In the genomic region with DNA sequence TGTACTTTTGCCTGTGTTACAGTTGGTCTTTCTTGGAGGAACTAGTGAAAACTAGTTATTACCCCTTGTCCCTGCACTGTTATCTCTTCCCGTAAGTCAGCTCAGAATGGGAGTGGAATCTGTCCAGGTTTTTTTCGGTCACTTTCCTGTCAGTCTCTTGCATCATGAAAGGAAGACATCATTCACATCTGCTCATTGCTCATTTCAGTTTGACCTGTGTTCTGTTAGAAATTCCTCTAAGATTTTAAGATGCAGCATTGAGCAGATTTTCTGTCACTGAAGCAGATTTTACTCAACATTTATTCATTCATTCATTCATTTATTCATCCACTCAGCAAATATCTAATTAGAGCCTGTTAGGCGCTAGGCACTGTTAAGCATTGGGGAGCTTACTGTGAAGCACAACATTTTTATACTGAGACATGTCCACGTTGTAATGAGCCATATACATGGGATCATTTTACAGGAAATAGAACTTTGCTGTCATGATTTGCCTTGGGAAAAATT, we compare ENCODE assay signal across 13 cellular contexts. TPM values are rescaled to one million over a fixed set of nuclear protein-coding genes. Genes with fewer than 3 reads are reported as not detected.
DNase-seq lines count a peak whose midpoint lies in the region; ATAC-seq and TF ChIP-seq lines count a peak whose summit lies in the region.
"Had no signal": no experiment of that assay in that cellular context is flagged by ENCODE, and none has a peak within 500 bp of the region (broad histone marks: within the 10 kb centered on the region; RNA-seq: fewer than 3 reads in every experiment).

No MANE protein-coding gene starts in this region.

- H3K9ac ChIP-seq in colonic mucosa (ENCODE audit: low read depth in 2 of 2, low read length in 2 of 2): peak overlapping the region in 1 of 2 donors; percentile 9

- H3K4me3 ChIP-seq in colonic mucosa (no peak overlapping the region), neutrophil (ENCODE audit: low read depth in 1 of 2, low read length in 1 of 2) (no peak overlapping the region)
- H3K4me3 ChIP-seq: vagina had no signal

- H3K27me3 Mint-ChIP-seq in activated CD8-positive, alpha-beta memory T cell treated with anti-CD3 and anti-CD28 coated beads, Interleukin-2, amount 10 ng/mL, durations not matched to agents 7 days and 5 days: no peaks in the 10 kb centered on the region
- no peaks in the 10 kb centered on the region for H3K27me3 Mint-ChIP-seq in T-helper 17 cell

- intact Hi-C loops in colonic mucosa (cut with DNase I): no loop called here

- no peak for TF ChIP-seq CTCF in colonic mucosa (IDR thresholded peaks at IDR 0.05)
- no peak for TF ChIP-seq CTCF in neutrophil (IDR thresholded peaks at IDR 0.05)

- peaks cover 4% of the 10 kb centered on the region for H3K4me1 ChIP-seq in colonic mucosa
- H3K4me1 ChIP-seq in neutrophil (ENCODE audit: control insufficient read depth in 1 of 2, insufficient read depth in 1 of 2, low read depth in 1 of 2, low read length in 1 of 2): peaks cover 24 to 30% of the 10 kb centered on the region in 2 experiments

- no peak for DNase-seq in activated CD8-positive, alpha-beta memory T cell treated with anti-CD3 and anti-CD28 coated beads, Interleukin-2, amount 10 ng/mL, durations not matched to agents 7 days and 5 days
- DNase-seq in activated CD8-positive, alpha-beta memory T cell treated with anti-CD3 and anti-CD28 coated beads for 24 hours: no peak
- no peak for DNase-seq in T-helper 17 cell
- DNase-seq in colonic mucosa: no peak
- DNase-seq in SK-N-DZ (ENCODE audit: low spot score): no peak
- DNase-seq in SIG-M5 (lab: John Stamatoyannopoulos, UW): no peak
- no peak for DNase-seq in pons (ENCODE audit: low spot score)
- DNase-seq: aorta; NCI-H82; occipital lobe; stimulated activated naive CD8-positive, alpha-beta T cell treated with anti-CD3 and anti-CD28 coated beads, Interleukin-15, Interleukin-2, amounts not matched to agents 100 U/mL and 50 U/mL, for 24 hours had no signal

- no peaks in the 10 kb centered on the region for H3K9me3 Mint-ChIP-seq in activated CD8-positive, alpha-beta memory T cell treated with anti-CD3 and anti-CD28 coated beads, Interleukin-2, amount 10 ng/mL, durations not matched to agents 7 days and 5 days (ENCODE audit: low read depth)

- no peak overlapping the region for H3K4me3 Mint-ChIP-seq in activated CD8-positive, alpha-beta memory T cell treated with anti-CD3 and anti-CD28 coated beads, Interleukin-2, amount 10 ng/mL, durations not matched to agents 7 days and 5 days
- H3K4me3 Mint-ChIP-seq in T-helper 17 cell: no peak overlapping the region

- no peaks in the 10 kb centered on the region for H3K9me3 ChIP-seq in T-helper 17 cell (ENCODE audit: control insufficient read depth, low read length, poor library complexity, severe bottlenecking)
- H3K9me3 ChIP-seq in colonic mucosa: no peaks in the 10 kb centered on the region
- H3K9me3 ChIP-seq in neutrophil: no peaks in the 10 kb centered on the region
- H3K9me3 ChIP-seq: vagina had no signal

- H3K36me3 ChIP-seq in colonic mucosa (no peaks in the 10 kb centered on the region), neutrophil (peaks cover 64% of the 10 kb centered on the region)

- H3K27me3 ChIP-seq in colonic mucosa: no peaks in the 10 kb centered on the region
- H3K27me3 ChIP-seq in neutrophil: no peaks in the 10 kb centered on the region
- H3K27me3 ChIP-seq: vagina had no signal

- H3K36me3 Mint-ChIP-seq in activated CD8-positive, alpha-beta memory T cell treated with anti-CD3 and anti-CD28 coated beads, Interleukin-2, amount 10 ng/mL, durations not matched to agents 7 days and 5 days: peaks cover 66% of the 10 kb centered on the region
- H3K36me3 Mint-ChIP-seq in T-helper 17 cell (ENCODE audit: low read depth): peaks cover 8% of the 10 kb centered on the region

- no peak for ATAC-seq in activated CD8-positive, alpha-beta memory T cell treated with anti-CD3 and anti-CD28 coated beads, Interleukin-2, amount 10 ng/mL, durations not matched to agents 7 days and 5 days
- ATAC-seq in T-helper 17 cell: no peak
- ATAC-seq: stimulated activated naive CD8-positive, alpha-beta T cell treated with anti-CD3 and anti-CD28 coated beads, Interleukin-15, Interleukin-2, amounts not matched to agents 100 U/mL and 50 U/mL, for 24 hours had no signal

- peak overlapping the region; percentile 70 for H3K27ac Mint-ChIP-seq in activated CD8-positive, alpha-beta memory T cell treated with anti-CD3 and anti-CD28 coated beads, Interleukin-2, amount 10 ng/mL, durations not matched to agents 7 days and 5 days
- H3K27ac Mint-ChIP-seq in T-helper 17 cell: peak overlapping the region; percentile 59

- peaks cover 62% of the 10 kb centered on the region for H3K4me1 Mint-ChIP-seq in activated CD8-positive, alpha-beta memory T cell treated with anti-CD3 and anti-CD28 coated beads, Interleukin-2, amount 10 ng/mL, durations not matched to agents 7 days and 5 days
- H3K4me1 Mint-ChIP-seq in T-helper 17 cell: peaks cover 13% of the 10 kb centered on the region

- H3K27ac ChIP-seq in colonic mucosa (peak overlapping the region; percentile 84), neutrophil (peak overlapping the region; percentile 4)
- H3K27ac ChIP-seq: vagina had no signal

- CTCF ChIA-PET in activated CD8-positive, alpha-beta memory T cell treated with anti-CD3 and anti-CD28 coated beads, Interleukin-2, amount 10 ng/mL, durations not matched to agents 7 days and 5 days (lab: Charles Lee): interaction anchor here (0.9 to 1.0 kb wide), 2 partner anchors 29 to 33 kb away, joined by 3 to 5 read pairs; a partner anchor contains a TSS

RNA-seq across cellular contexts. Expression of a gene that starts 33.1 kb away (rescaled TPM):
- 1 to 10 TPM; 8.7 to 9.3 TPM for total RNA-seq in activated CD8-positive, alpha-beta memory T cell treated with anti-CD3 and anti-CD28 coated beads, Interleukin-2, amount 10 ng/mL, durations not matched to agents 7 days and 5 days
- total RNA-seq in T-helper 17 cell (10 to 100 TPM in 1 of 2 donors, 1 to 10 TPM in 1; 7.6 to 10.6 TPM), colonic mucosa (10 to 100 TPM; 17.1 to 38.5 TPM)
- 20.8 and 20.9 TPM in 2 replicates for polyA plus RNA-seq in SK-N-DZ (2014; cell fraction: cytosol; rRNA removed)
- 3.4 and 5.3 TPM in 2 replicates for polyA plus RNA-seq in SK-N-DZ (2014; cell fraction: nucleus; rRNA removed)
